Comparison of ENCODE assay signal across 22 cellular contexts in genomic region chr12:87196329-87196728, GRCh38.
A peak's percentile ranks its signal among the peaks of the same experiment; 100 is the strongest.
DNase-seq lines count a peak whose midpoint lies in the region; ATAC-seq and TF ChIP-seq lines count a peak whose summit lies in the region.
"Had no signal": no experiment of that assay in that cellular context is flagged by ENCODE, and none has a peak within 500 bp of the region (broad histone marks: within the 10 kb centered on the region; RNA-seq: fewer than 3 reads in every experiment).

No MANE protein-coding gene starts in this region.

- 52% methylated on average over 2 of the region's 2 CpGs for WGBS in esophagus muscularis mucosa

- no peak overlapping the region for H3K4me3 ChIP-seq in esophagus muscularis mucosa
- H3K4me3 ChIP-seq: uterus had no signal

- intact Hi-C loops in esophagus muscularis mucosa (cut with DNase I), result no loop called here

- no peaks in the 10 kb centered on the region for H3K4me1 ChIP-seq in esophagus muscularis mucosa
- H3K4me1 ChIP-seq: parathyroid adenoma, uterus had no signal

- H3K27ac ChIP-seq in esophagus muscularis mucosa (replicated peaks in 1 of 4), result no peak overlapping the region
- H3K27ac ChIP-seq: parathyroid adenoma, uterus had no signal

- no peak for ATAC-seq in GM21381 (IDR thresholded peaks at IDR 0.05; ENCODE audit: unreplicated experiment)
- ATAC-seq in HG03521 (IDR thresholded peaks at IDR 0.05; ENCODE audit: unreplicated experiment), result no peak
- ATAC-seq: activated naive CD8-positive, alpha-beta T cell treated with anti-CD3 and anti-CD28 coated beads, Interleukin-2, amount 50 U/mL, for 24 hours; HCT116; SK-N-SH treated with all-trans-retinoic acid at 6 μM for 48 hours had no signal

- TF ChIP-seq EP300 in esophagus muscularis mucosa (IDR thresholded peaks at IDR 0.05), result no peak

- TF ChIP-seq POLR2A in esophagus muscularis mucosa (IDR thresholded peaks at IDR 0.05; ENCODE audit: low read depth), result no peak

- H3K27me3 ChIP-seq in esophagus muscularis mucosa, result no peaks in the 10 kb centered on the region
- H3K27me3 ChIP-seq: uterus had no signal

- no peaks in the 10 kb centered on the region for H3K36me3 ChIP-seq in esophagus muscularis mucosa
- H3K36me3 ChIP-seq: uterus had no signal

- DNase-seq in DMS 273 (lab: John Stamatoyannopoulos, UW; ENCODE audit: unreplicated experiment) (peak; percentile 81), NCI-H446 treated with DMSO at 0.1 percent for 48 hours (lab: John Stamatoyannopoulos, UW) (peak; percentile 98), dedifferentiated amniotic fluid mesenchymal stem cell (ENCODE audit: extremely low spot score) (peak; percentile 54), myocyte (ENCODE audit: low read depth) (peak; percentile 19), NOMO-1 treated with DMSO at 0.1 percent for 48 hours (lab: John Stamatoyannopoulos, UW; ENCODE audit: unreplicated experiment) (no peak), esophagus muscularis mucosa (ENCODE audit: extremely low spot score) (no peak)
- DNase-seq: activated CD4-positive, alpha-beta T cell treated with anti-CD3 and anti-CD28 coated beads, Interleukin-2, amount 50 U/mL, for 4 hours; activated naive CD4-positive, alpha-beta T cell; activated naive CD8-positive, alpha-beta T cell treated with anti-CD3 and anti-CD28 coated beads, Interleukin-2, amount 50 U/mL, for 24 hours; cerebellar nuclear complex; head of caudate nucleus; NCI-H2171 treated with DMSO at 0.1 percent for 48 hours; NCI-H526 treated with DMSO at 0.1 percent for 48 hours; Right ventricle myocardium superior; stimulated activated CD4-positive, alpha-beta T cell treated with anti-CD3 and anti-CD28 coated beads, Interleukin-1b, Interleukin-23, amount 100 ng/mL, for 48 hours; stimulated activated CD8-positive, alpha-beta memory T cell treated with anti-CD3 and anti-CD28 coated beads, Interleukin-4, amount 100 ng/mL, for 48 hours; uterus had no signal

- no peak for TF ChIP-seq CTCF in esophagus muscularis mucosa (IDR thresholded peaks at IDR 0.05)

- H3K9me3 ChIP-seq in esophagus muscularis mucosa, result no peaks in the 10 kb centered on the region
- H3K9me3 ChIP-seq: uterus had no signal

Comparison
In these comparisons a context has a peak if more than half of its experiments do, and no peak if none do; other contexts are left out.
1. DNase-seq: peak in DMS 273 (single experiment), NCI-H446 treated with DMSO at 0.1 percent for 48 hours (single experiment), dedifferentiated amniotic fluid mesenchymal stem cell (single experiment) and myocyte (single experiment); none in NOMO-1 treated with DMSO at 0.1 percent for 48 hours (single experiment) and esophagus muscularis mucosa (single experiment).